38 cellular contexts compared by ENCODE assay signal in genomic region chr10:95169522-95169921, GRCh38. TPM values are rescaled to one million over a fixed set of nuclear protein-coding genes. Genes with fewer than 3 reads are reported as not detected.
"Had no signal": no experiment of that assay in that cellular context is flagged by ENCODE, and none has a peak within 500 bp of the region (broad histone marks: within the 10 kb centered on the region; RNA-seq: fewer than 3 reads in every experiment).

No MANE protein-coding gene starts in this region.

- H3K4me3 ChIP-seq: MG63 had no signal

- H3K36me3 ChIP-seq: MG63 had no signal

- DNase-seq: Karpas-422, Kasumi-1, MG63, MM.1S, MV-4-11, NCI-H1048, NCI-H1092, NCI-H1092 treated with DMSO at 0.1 percent for 48 hours, NCI-H1105, NCI-H1105 treated with DMSO at 0.1 percent for 48 hours, NCI-H1417, NCI-H1417 treated with DMSO at 0.1 percent for 48 hours, NCI-H1436, NCI-H1436 treated with DMSO at 0.1 percent for 48 hours, NCI-H146, NCI-H1694, NCI-H1694 treated with DMSO at 0.1 percent for 48 hours, NCI-H187, NCI-H187 treated with DMSO at 0.1 percent for 48 hours, NCI-H1930, NCI-H2029, NCI-H2029 treated with DMSO at 0.1 percent for 48 hours, NCI-H2081, NCI-H2081 treated with DMSO at 0.1 percent for 48 hours, NCI-H2107, NCI-H2171, NCI-H2171 treated with DMSO at 0.1 percent for 48 hours, NCI-H2227 treated with DMSO at 0.1 percent for 48 hours, NCI-H226, NCI-H345, NCI-H446, NCI-H446 treated with DMSO at 0.1 percent for 48 hours, NCI-H510A, NCI-H510A treated with DMSO at 0.1 percent for 48 hours had no signal

- H3K27me3 ChIP-seq: MG63 had no signal

- H3K9me3 ChIP-seq: MG63 had no signal

RNA-seq across cellular contexts. Expression of gene ACSM6, which starts 24.5 kb away (rescaled TPM):
- total RNA-seq: LHCN-M2, M059J, MCF 10A, NCI-H460 had no signal
